10 cellular contexts compared by ENCODE assay signal in the genomic region with DNA sequence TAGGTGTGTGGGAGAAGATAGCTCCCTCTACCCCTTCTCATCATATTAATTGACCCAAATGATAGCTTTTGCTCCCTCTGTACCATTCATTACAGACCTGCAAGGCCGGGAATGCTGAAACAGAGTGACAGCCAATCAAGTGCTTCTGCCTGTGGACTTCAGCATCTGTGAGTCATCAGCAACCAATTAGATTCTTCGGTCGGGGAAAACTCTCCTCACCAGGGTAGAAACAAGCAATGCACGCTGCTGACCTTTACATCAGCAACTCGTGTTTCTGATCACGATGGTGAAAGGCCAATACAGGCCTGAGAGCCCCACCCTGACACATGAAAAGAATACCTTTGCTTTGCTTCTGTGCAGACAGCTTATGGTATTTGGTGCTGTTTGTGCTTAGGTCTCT.
DNase-seq lines count a peak whose midpoint lies in the region; ATAC-seq and TF ChIP-seq lines count a peak whose summit lies in the region.
"Had no signal": no experiment of that assay in that cellular context is flagged by ENCODE, and none has a peak within 500 bp of the region (broad histone marks: within the 10 kb centered on the region; RNA-seq: fewer than 3 reads in every experiment).

No MANE protein-coding gene starts in this region.

- no peak for TF ChIP-seq CTCF in BE2C (IDR thresholded peaks at IDR 0.05; ENCODE audit: low read depth, low read length)
- TF ChIP-seq CTCF in endodermal cell (conservative IDR thresholded peaks at IDR 0.05), result no peak
- no peak for TF ChIP-seq CTCF in nephron (IDR thresholded peaks at IDR 0.05; ENCODE audit: unreplicated experiment in 3 of 3)
- TF ChIP-seq CTCF in WERI-Rb-1 (IDR thresholded peaks at IDR 0.05; ENCODE audit: low read depth, low read length), result no peak

- H3K4me3 ChIP-seq in BE2C (ENCODE audit: low read depth, low read length) (no peak overlapping the region), endodermal cell (ENCODE audit: low read length) (no peak overlapping the region), WERI-Rb-1 (ENCODE audit: low read depth, low read length) (no peak overlapping the region)
- H3K4me3 ChIP-seq: prostate gland had no signal

- no peak overlapping the region for H3K9ac ChIP-seq in endodermal cell (ENCODE audit: extremely low read depth, low read length, poor library complexity, severe bottlenecking)

- peaks cover 2% of the 10 kb centered on the region for H3K27me3 Mint-ChIP-seq in endodermal cell (ENCODE audit: insufficient read depth)
- H3K27me3 Mint-ChIP-seq in nephron (ENCODE audit: low read depth), result no peaks in the 10 kb centered on the region
- H3K27me3 Mint-ChIP-seq in stimulated activated naive B cell treated with anti-CD40 and anti-IgM and Interleukin-4, amounts not matched to agents 10 μg/mL and 1 μg/mL and 100 μg/mL, for 72 hours, result peaks cover 0 to 12% of the 10 kb centered on the region in 2 donors

- WGBS in endodermal cell (ENCODE audit: insufficient coverage in 1 of 2, insufficient read length in 1 of 2), 2 experiments, result 45% methylated on average over 2 to 6 of the region's 6 CpGs

- H3K27ac Mint-ChIP-seq in endodermal cell (peak overlapping the region; percentile 36), nephron (peak overlapping the region; percentile 19 to 57 (median 55))
- H3K27ac Mint-ChIP-seq in stimulated activated naive B cell treated with anti-CD40 and anti-IgM and Interleukin-4, amounts not matched to agents 10 μg/mL and 1 μg/mL and 100 μg/mL, for 72 hours, result no peak overlapping the region

- H3K27ac ChIP-seq in endodermal cell (ENCODE audit: low read depth, low read length) (no peak overlapping the region), WERI-Rb-1 (no peak overlapping the region)
- H3K27ac ChIP-seq: prostate gland had no signal

- ATAC-seq in stimulated activated naive B cell treated with anti-CD40 and anti-IgM and Interleukin-4, amounts not matched to agents 10 μg/mL and 1 μg/mL and 100 μg/mL, for 72 hours (replicated peaks), result no peak
- no peak for ATAC-seq in GM18498 (IDR thresholded peaks at IDR 0.05; ENCODE audit: unreplicated experiment)

- H3K36me3 ChIP-seq in BE2C (no peaks in the 10 kb centered on the region), endodermal cell (ENCODE audit: control insufficient read depth, insufficient read depth, low read length) (no peaks in the 10 kb centered on the region), WERI-Rb-1 (no peaks in the 10 kb centered on the region)
- H3K36me3 ChIP-seq: prostate gland had no signal

- peaks cover 1% of the 10 kb centered on the region for H3K9me3 Mint-ChIP-seq in endodermal cell
- peaks cover 13% of the 10 kb centered on the region for H3K9me3 Mint-ChIP-seq in nephron
- no peaks in the 10 kb centered on the region for H3K9me3 Mint-ChIP-seq in stimulated activated naive B cell treated with anti-CD40 and anti-IgM and Interleukin-4, amounts not matched to agents 10 μg/mL and 1 μg/mL and 100 μg/mL, for 72 hours

- H3K4me3 Mint-ChIP-seq in endodermal cell (no peak overlapping the region), nephron (no peak overlapping the region)
- H3K4me3 Mint-ChIP-seq in stimulated activated naive B cell treated with anti-CD40 and anti-IgM and Interleukin-4, amounts not matched to agents 10 μg/mL and 1 μg/mL and 100 μg/mL, for 72 hours, result no peak overlapping the region

- H3K36me3 Mint-ChIP-seq in endodermal cell (ENCODE audit: low read depth) (no peaks in the 10 kb centered on the region), nephron (ENCODE audit: low read depth) (no peaks in the 10 kb centered on the region)
- no peaks in the 10 kb centered on the region for H3K36me3 Mint-ChIP-seq in stimulated activated naive B cell treated with anti-CD40 and anti-IgM and Interleukin-4, amounts not matched to agents 10 μg/mL and 1 μg/mL and 100 μg/mL, for 72 hours

- H3K27me3 ChIP-seq in BE2C (no peaks in the 10 kb centered on the region), endodermal cell (ENCODE audit: control insufficient read depth, insufficient read depth, low read length, poor library complexity, severe bottlenecking) (no peaks in the 10 kb centered on the region), WERI-Rb-1 (ENCODE audit: insufficient read depth, low read depth, severe bottlenecking) (peaks cover 22% of the 10 kb centered on the region)

- DNase-seq in BE2C (peak; percentile 56), M059J (ENCODE audit: low read depth) (peak; percentile 18), endodermal cell (peak; percentile 67), amniotic stem cell (lab: John Stamatoyannopoulos, UW) (no peak), WERI-Rb-1 (no peak)
- DNase-seq in stimulated activated naive B cell treated with anti-CD40 and anti-IgM and Interleukin-4, amounts not matched to agents 10 μg/mL and 1 μg/mL and 100 μg/mL, for 72 hours, result no peak
- DNase-seq: activated effector memory CD4-positive, alpha-beta T cell treated with anti-CD3 and anti-CD28 coated beads, Interleukin-2, amount 50 U/mL, for 16 hours had no signal

- peaks cover 16% of the 10 kb centered on the region for H3K4me1 Mint-ChIP-seq in endodermal cell
- H3K4me1 Mint-ChIP-seq in nephron, result peaks cover 22% of the 10 kb centered on the region
- no peaks in the 10 kb centered on the region for H3K4me1 Mint-ChIP-seq in stimulated activated naive B cell treated with anti-CD40 and anti-IgM and Interleukin-4, amounts not matched to agents 10 μg/mL and 1 μg/mL and 100 μg/mL, for 72 hours

- peaks cover 8% of the 10 kb centered on the region for H3K4me1 ChIP-seq in BE2C
- H3K4me1 ChIP-seq in endodermal cell (ENCODE audit: control insufficient read depth, insufficient read depth, low read length), result no peaks in the 10 kb centered on the region
- H3K4me1 ChIP-seq: prostate gland had no signal

- H3K9me3 ChIP-seq in BE2C, result no peaks in the 10 kb centered on the region
- H3K9me3 ChIP-seq in endodermal cell (ENCODE audit: control insufficient read depth, low read length), result peaks cover 9% of the 10 kb centered on the region
- no peaks in the 10 kb centered on the region for H3K9me3 ChIP-seq in WERI-Rb-1 (ENCODE audit: severe bottlenecking)
- H3K9me3 ChIP-seq: prostate gland had no signal

Comparison
In these comparisons a context has a peak if more than half of its experiments do, and no peak if none do; other contexts are left out.
1. DNase-seq: peak in BE2C (single experiment), M059J (single experiment) and endodermal cell (single experiment); none in stimulated activated naive B cell treated with anti-CD40 and anti-IgM and Interleukin-4, amounts not matched to agents 10 μg/mL and 1 μg/mL and 100 μg/mL, for 72 hours (single experiment), amniotic stem cell (single experiment) and WERI-Rb-1 (single experiment).